Comparison of ENCODE assay signal across 22 cellular contexts in genomic region chr6:137119196-137120104, GRCh38. TPM values are rescaled to one million over a fixed set of nuclear protein-coding genes. Genes with fewer than 3 reads are reported as not detected.
"Had no signal": no experiment of that assay in that cellular context is flagged by ENCODE, and none has a peak within 500 bp of the region (broad histone marks: within the 10 kb centered on the region; RNA-seq: fewer than 3 reads in every experiment).

No MANE protein-coding gene starts in this region.

- H3K27me3 ChIP-seq: esophagus squamous epithelium, ovary, tibial nerve, vagina had no signal

- H3K4me1 Mint-ChIP-seq: activated naive CD8-positive, alpha-beta T cell treated with anti-CD3 and anti-CD28 coated beads for 36 hours had no signal

- DNase-seq: activated CD4-positive, alpha-beta T cell treated with anti-CD3 and anti-CD28 coated beads, Interleukin-2, amount 50 U/mL, for 1 hour; activated CD8-positive, alpha-beta memory T cell treated with anti-CD3 and anti-CD28 coated beads for 24 hours; activated naive CD8-positive, alpha-beta T cell treated with anti-CD3 and anti-CD28 coated beads for 36 hours; cerebellar nuclear complex; effector CD8-positive, alpha-beta T cell; esophagus squamous epithelium; kidney glomerular epithelial cell; naive thymus-derived CD4-positive, alpha-beta T cell; ovary; retina; stimulated activated CD4-positive, alpha-beta T cell treated with anti-CD3 and anti-CD28 coated beads, Interleukin-4, amount 100 ng/mL, for 24 hours; stimulated activated naive CD4-positive, alpha-beta T cell; substantia nigra had no signal

- H3K36me3 Mint-ChIP-seq: activated naive CD8-positive, alpha-beta T cell treated with anti-CD3 and anti-CD28 coated beads for 36 hours had no signal

- H3K27ac ChIP-seq: esophagus squamous epithelium, ovary, skin epidermis, tibial nerve, vagina had no signal

- H3K27me3 Mint-ChIP-seq: activated naive CD8-positive, alpha-beta T cell treated with anti-CD3 and anti-CD28 coated beads for 36 hours had no signal

- H3K4me3 ChIP-seq: esophagus squamous epithelium, ovary, skin epidermis, tibial nerve, vagina had no signal

- H3K36me3 ChIP-seq: esophagus squamous epithelium, ovary, tibial nerve, vagina had no signal

- FAIRE-seq: endothelial cell of umbilical vein had no signal

- H3K27ac Mint-ChIP-seq: activated naive CD8-positive, alpha-beta T cell treated with anti-CD3 and anti-CD28 coated beads for 36 hours; activated T-helper 1 cell treated with anti-CD3 and anti-CD28 coated beads, Interleukin-12 subunit alpha, Interleukin-12 subunit beta, Interleukin-2, Interleukin-4 antibody, amounts not matched to agents 30 ng/mL and 10 ng/mL and 1 ng/mL, durations not matched to agents 14 hours and 24 hours and 36 hours; naive thymus-derived CD4-positive, alpha-beta T cell had no signal

- H3K4me3 Mint-ChIP-seq: activated naive CD8-positive, alpha-beta T cell treated with anti-CD3 and anti-CD28 coated beads for 36 hours; activated T-helper 1 cell treated with anti-CD3 and anti-CD28 coated beads, Interleukin-12 subunit alpha, Interleukin-12 subunit beta, Interleukin-2, Interleukin-4 antibody, amounts not matched to agents 30 ng/mL and 10 ng/mL and 1 ng/mL, durations not matched to agents 14 hours and 24 hours and 36 hours; naive thymus-derived CD4-positive, alpha-beta T cell had no signal

- ATAC-seq: naive thymus-derived CD4-positive, alpha-beta T cell had no signal

- H3K4me1 ChIP-seq: tibial nerve, vagina had no signal

RNA-seq across cellular contexts. Expression of gene IL22RA2, which starts 54.0 kb away (rescaled TPM):
- total RNA-seq: activated naive CD8-positive, alpha-beta T cell treated with anti-CD3 and anti-CD28 coated beads for 36 hours; activated T-helper 1 cell treated with anti-CD3 and anti-CD28 coated beads, Interleukin-12 subunit alpha, Interleukin-12 subunit beta, Interleukin-2, Interleukin-4 antibody, amounts not matched to agents 30 ng/mL and 10 ng/mL and 1 ng/mL, durations not matched to agents 14 hours and 24 hours and 36 hours; endothelial cell of umbilical vein; esophagus squamous epithelium; fibroblast of villous mesenchyme; glomerular endothelial cell; lung microvascular endothelial cell; naive thymus-derived CD4-positive, alpha-beta T cell; ovary; T-helper 2 cell treated with Interferon-gamma antibody and Interleukin-4, amounts not matched to agents 100 ng/mL and 5 ng/mL, for 36 hours; tibial nerve; vagina had no signal
- polyA plus RNA-seq: endothelial cell of umbilical vein; naive thymus-derived CD4-positive, alpha-beta T cell; ovary had no signal
